In the genomic region with DNA sequence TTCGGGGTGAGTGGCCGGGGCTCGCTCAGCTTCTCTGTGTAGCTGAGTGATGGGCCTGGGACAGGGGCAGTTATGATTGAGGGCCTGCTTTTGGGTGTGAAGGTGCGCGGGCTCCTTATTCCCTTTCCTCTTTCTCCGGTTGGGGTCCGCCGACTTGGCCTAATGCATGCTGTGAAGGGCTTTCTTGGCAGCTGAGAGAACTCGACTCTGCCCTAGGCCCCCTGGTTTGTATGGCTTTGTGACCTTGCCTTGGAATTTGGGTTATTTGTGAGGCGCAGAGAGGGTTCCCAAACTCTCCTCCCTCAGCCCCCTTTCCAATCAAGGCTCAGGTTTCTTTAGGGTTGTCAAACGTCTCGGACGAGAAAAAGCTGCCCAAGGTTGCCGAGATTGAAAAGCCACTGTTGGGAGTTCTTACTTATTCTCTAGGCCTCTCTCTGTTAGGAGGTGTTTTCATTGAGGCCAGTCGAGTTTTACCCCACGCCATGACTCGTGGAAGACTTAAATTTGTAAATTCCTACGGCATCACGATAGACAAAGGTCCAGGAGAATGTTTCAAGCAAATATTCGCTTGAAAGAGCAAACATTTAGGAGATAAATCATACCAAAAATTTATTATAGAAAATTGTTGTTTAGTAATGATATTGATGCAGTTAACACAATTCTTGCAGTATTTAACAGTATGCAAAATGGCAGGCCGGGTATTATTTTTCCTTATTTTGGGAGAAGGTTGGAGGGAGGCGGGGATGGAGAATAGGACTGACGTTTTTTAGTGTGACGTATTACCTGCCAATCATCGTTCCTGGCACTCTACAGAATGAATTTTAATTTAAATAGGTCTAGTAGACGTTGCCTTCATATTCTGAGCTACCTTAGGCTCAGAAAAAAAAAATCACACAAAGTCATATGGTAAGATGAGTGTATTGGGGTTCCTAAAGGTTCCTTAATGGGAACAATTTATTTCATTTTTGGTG, we compare ENCODE assay signal across 7 cellular contexts. TPM values are rescaled to one million over a fixed set of nuclear protein-coding genes. Genes with fewer than 3 reads are reported as not detected.
DNase-seq lines count a peak whose midpoint lies in the region; ATAC-seq, FAIRE-seq and TF ChIP-seq lines count a peak whose summit lies in the region.

No MANE protein-coding gene starts in this region.

- TF ChIP-seq RAD21 in HepG2 (CRISPR knock-in tag; IDR thresholded peaks at IDR 0.05), result no peak

- WGBS in HepG2 (ENCODE audit: low lambda C conversion rate), result under 1% methylated on average over 26 of the region's 26 CpGs
- WGBS in thyroid gland, 2 donors, result 12 to 17% methylated on average over 24 to 26 of the region's 26 CpGs

- peak overlapping the region; percentile 94 for H3K4me2 ChIP-seq in Karpas-422 (ENCODE audit: low read depth, low read length, poor library complexity, severe bottlenecking)
- H3K4me2 ChIP-seq in HepG2 (ENCODE audit: low read depth, low read length), result peak overlapping the region; percentile 84

- H3K9ac ChIP-seq in Karpas-422 (ENCODE audit: low read length) (peak overlapping the region; percentile 86), HepG2 (ENCODE audit: insufficient read depth, low read depth, low read length) (peak overlapping the region; percentile 98)

- H3K79me2 ChIP-seq in Karpas-422 (ENCODE audit: low read length) (peaks cover 88% of the 10 kb centered on the region), HepG2 (ENCODE audit: insufficient read depth, low read length) (peaks cover 62% of the 10 kb centered on the region)

- H3K27me3 ChIP-seq in Karpas-422 (ENCODE audit: low read length), result no peaks in the 10 kb centered on the region
- H3K27me3 ChIP-seq in breast epithelium, result no peaks in the 10 kb centered on the region
- no peaks in the 10 kb centered on the region; a peak in 1 of 5 replicates for H3K27me3 ChIP-seq in HepG2 (ENCODE audit: control insufficient read depth in 1 of 2, insufficient read depth in 2 of 2, low read length in 2 of 2)
- H3K27me3 ChIP-seq in thyroid gland, result no peaks in the 10 kb centered on the region

- H3K27ac ChIP-seq in Karpas-422 (ENCODE audit: low read length) (peak overlapping the region; percentile 46; the same call in 1 of the 2 replicates), breast epithelium (peak overlapping the region; percentile 94 to 97), HepG2 (ENCODE audit: extremely low read length, insufficient read depth, low read length) (peak overlapping the region; percentile 99), thyroid gland (peak overlapping the region; percentile 83 to 96 (median 94))

- peaks cover 28% of the 10 kb centered on the region for H3K4me1 ChIP-seq in Karpas-422 (ENCODE audit: low read length)
- peaks cover 0 to 8% of the 10 kb centered on the region in 2 donors for H3K4me1 ChIP-seq in breast epithelium
- H3K4me1 ChIP-seq in HepG2 (ENCODE audit: insufficient read depth, low read length), result peaks cover 55% of the 10 kb centered on the region
- H3K4me1 ChIP-seq in thyroid gland, result peaks cover 15 to 16% of the 10 kb centered on the region in 2 donors

- no peak for FAIRE-seq in HepG2 (lab: Jason Lieb, UNC)

- ATAC-seq in GM21737 (IDR thresholded peaks at IDR 0.05; ENCODE audit: unreplicated experiment) (peak; percentile 18), HepG2 (peak; percentile 41)

- DNase-seq in GM13977 (ENCODE audit: low spot score) (peak; percentile 10), Karpas-422 (peak; percentile 63), breast epithelium (ENCODE audit: low spot score in 2 of 2) (no peak), HepG2 (ENCODE audit: low spot score) (no peak), thyroid gland (no peak), T-helper 9 cell (no peak)

- TF ChIP-seq EP300 in HepG2 (IDR thresholded peaks at IDR 0.05; ENCODE audit: low read depth in 2 of 2, low read length in 2 of 2) (no peak), HepG2 (CRISPR knock-in tag; IDR thresholded peaks at IDR 0.05; ENCODE audit: borderline replicate concordance) (no peak)

- in situ Hi-C loops in GM13977 (cut with MboI; ENCODE audit: low pct_unique_long_range_greater_than_20kb, low sequenced_read_pairs, unreplicated experiment) (no loop called here), HepG2 (cut with HindIII; ENCODE audit: extremely low pct_ligation_motif_present, low pct_unique_long_range_greater_than_20kb) (loop anchor here (25.0 kb wide), 1 partner anchor 755 kb away; no protein-coding TSS in a partner anchor)

- H3K4me3 ChIP-seq in Karpas-422 (ENCODE audit: low read length), result peak overlapping the region; percentile 84
- H3K4me3 ChIP-seq in breast epithelium, result peak overlapping the region; percentile 81 to 86 (median 82)
- H3K4me3 ChIP-seq in HepG2 (replicated peaks in 1 of 3; ENCODE audit: insufficient read depth in 1 of 3, low read depth in 2 of 3, low read length in 3 of 3), result peak overlapping the region; percentile 89 to 100 (median 98)
- H3K4me3 ChIP-seq in thyroid gland (replicated peaks in 1 of 3), result peak overlapping the region; percentile 83 to 91 (median 86)

- no peak for TF ChIP-seq POLR2A in breast epithelium (IDR thresholded peaks at IDR 0.05)
- no peak for TF ChIP-seq POLR2A in HepG2 (IDR thresholded peaks at IDR 0.05; ENCODE audit: insufficient read depth in 1 of 2, low read depth in 2 of 2, low read length in 2 of 2)
- no peak for TF ChIP-seq POLR2A in thyroid gland (IDR thresholded peaks at IDR 0.05)

- CTCF ChIA-PET in HepG2 (lab: Yijun Ruan, JAX; ENCODE audit: low intra/inter-chr PET ratio, low total read pairs), result no interaction called here

- no peaks in the 10 kb centered on the region for H3K9me3 ChIP-seq in Karpas-422 (ENCODE audit: low read length)
- no peaks in the 10 kb centered on the region for H3K9me3 ChIP-seq in breast epithelium
- H3K9me3 ChIP-seq in HepG2 (ENCODE audit: low read length), result no peaks in the 10 kb centered on the region
- no peaks in the 10 kb centered on the region for H3K9me3 ChIP-seq in thyroid gland

- TSS peak; percentile 69 for BruUV-seq in HepG2 (replicated peaks; lab: Mats Ljungman, UMichigan)

- H3K36me3 ChIP-seq in Karpas-422 (ENCODE audit: insufficient read depth, low read length), result peaks cover 9% of the 10 kb centered on the region
- H3K36me3 ChIP-seq in breast epithelium, result no peaks in the 10 kb centered on the region
- H3K36me3 ChIP-seq in HepG2 (replicated peaks in 1 of 2; ENCODE audit: control insufficient read depth in 1 of 2, insufficient read depth in 2 of 2, low read length in 2 of 2), result peaks cover 2 to 12% of the 10 kb centered on the region in 2 experiments; a peak in 2 of 5 replicates
- no peaks in the 10 kb centered on the region for H3K36me3 ChIP-seq in thyroid gland

- peaks cover 8% of the 10 kb centered on the region; the same call in 1 of the 2 replicates for H4K20me1 ChIP-seq in Karpas-422 (ENCODE audit: insufficient read depth, low read depth, low read length)
- H4K20me1 ChIP-seq in HepG2 (ENCODE audit: insufficient read depth, low read length), result 0 out of 2 replicates have a peak, but pooled peaks cover 6% of the 10 kb centered on the region

- peak overlapping the region; percentile 85 for H2AFZ ChIP-seq in Karpas-422 (ENCODE audit: low read length)
- H2AFZ ChIP-seq in HepG2 (ENCODE audit: low read length), result no peak overlapping the region

- TF ChIP-seq CTCF in GM13977 (IDR thresholded peaks at IDR 0.05; ENCODE audit: extremely low read depth, insufficient read depth, missing control alignments), result no peak
- no peak for TF ChIP-seq CTCF in breast epithelium (IDR thresholded peaks at IDR 0.05)
- no peak for TF ChIP-seq CTCF in HepG2 (CRISPR knock-in tag; IDR thresholded peaks at IDR 0.05)
- no peak for TF ChIP-seq CTCF in thyroid gland (IDR thresholded peaks at IDR 0.05)

- H3K9me2 ChIP-seq in Karpas-422 (replicated peaks; ENCODE audit: insufficient read depth, low read length), result no peaks in the 10 kb centered on the region

- POLR2A ChIA-PET in HepG2 (lab: Yijun Ruan, JAX), result interaction anchor here (1.5 to 4.3 kb wide), 7 partner anchors 9 to 812 kb away, joined by 4 to 46 read pairs (median 9); a partner anchor contains a TSS

- intact Hi-C loops in breast epithelium (cut with DNase I; ENCODE audit: low total_unique reads), result no loop called here
- intact Hi-C loops in HepG2 (cut with micrococcal nuclease; ENCODE audit: unreplicated experiment), result no loop called here
- intact Hi-C loops in thyroid gland (cut with DNase I), result no loop called here

RNA-seq across cellular contexts. Expression of a gene that starts 0.7 kb away (rescaled TPM):
- total RNA-seq in Karpas-422 (2014; rRNA removed; shearing (Covaris generic); ENCODE audit: low replicate concordance), result 13.8 and 26.0 TPM in 2 replicates
- total RNA-seq in breast epithelium (10 to 100 TPM; 32.1 to 42.7 (median 41.6) TPM), HepG2 (2016; rRNA removed; fragmentation: Illumina TruSeq; extraction: Trizol) (73.8 and 106 TPM in 2 replicates), thyroid gland (10 to 100 TPM; 30.8 to 35.2 (median 31.2) TPM)
- total RNA-seq in HepG2 (2016; cell fraction: cytosol; rRNA removed; fragmentation: Illumina TruSeq; extraction: Trizol; ENCODE audit: low read depth), result 41.6 and 44.1 TPM in 2 replicates
- total RNA-seq in HepG2 (2016; cell fraction: insoluble cytoplasmic fraction; rRNA removed; fragmentation: Illumina TruSeq; extraction: Trizol), result 72.5 and 104 TPM in 2 replicates
- total RNA-seq in HepG2 (2016; cell fraction: membrane; rRNA removed; fragmentation: Illumina TruSeq; extraction: Trizol), result 37.7 and 42.3 TPM in 2 replicates
- total RNA-seq in HepG2 (2016; cell fraction: nucleus; rRNA removed; fragmentation: Illumina TruSeq; extraction: Trizol), result 43.0 and 44.2 TPM in 2 replicates
- 32.9 and 41.0 TPM in 2 replicates for polyA plus RNA-seq in HepG2 (2011; rRNA removed)
- polyA plus RNA-seq in HepG2 (2011; cell fraction: cytosol; rRNA removed), result 24.4 and 27.6 TPM in 2 replicates
- 15.3 and 16.3 TPM in 2 replicates for polyA plus RNA-seq in HepG2 (2011; cell fraction: nucleus; rRNA removed)
- 35.7 and 57.8 TPM in 2 replicates for polyA plus RNA-seq in HepG2 (2012)
- 6.3 and 6.7 TPM in 2 replicates for polyA plus RNA-seq in HepG2 (2016; cell fraction: cytosol; fragmentation: Illumina TruSeq; extraction: Trizol; ENCODE audit: low read depth)
- 95.4 and 97.5 TPM in 2 replicates for polyA plus RNA-seq in HepG2 (2016; cell fraction: insoluble cytoplasmic fraction; fragmentation: Illumina TruSeq; extraction: Trizol; ENCODE audit: low read depth)
- 14.4 and 16.3 TPM in 2 replicates for polyA plus RNA-seq in HepG2 (2016; cell fraction: membrane; fragmentation: Illumina TruSeq; extraction: Trizol; ENCODE audit: low read depth)
- 43.7 and 45.9 TPM in 2 replicates for polyA plus RNA-seq in HepG2 (2016; cell fraction: nucleus; fragmentation: Illumina TruSeq; extraction: Trizol; ENCODE audit: insufficient read depth, low read depth)
- 30.6 and 40.4 TPM in 2 replicates for polyA minus RNA-seq in HepG2 (2011; rRNA and poly(A)+ RNA removed; ENCODE audit: low replicate concordance)
- 38.4 and 43.3 TPM in 2 replicates for polyA minus RNA-seq in HepG2 (2011; cell fraction: cytosol; rRNA and poly(A)+ RNA removed)
- polyA minus RNA-seq in HepG2 (2011; cell fraction: nucleus; rRNA and poly(A)+ RNA removed), result 67.5 and 80.9 TPM in 2 replicates

RNA-seq across cellular contexts. Expression of a gene that starts 0.9 kb away (rescaled TPM):
- total RNA-seq in Karpas-422 (2014; rRNA removed; shearing (Covaris generic); ENCODE audit: low replicate concordance), result 39.3 and 45.6 TPM in 2 replicates
- total RNA-seq in breast epithelium, result 10 to 100 TPM; 27.7 to 46.4 (median 29.8) TPM
- 31.0 and 41.8 TPM in 2 replicates for total RNA-seq in HepG2 (2016; rRNA removed; fragmentation: Illumina TruSeq; extraction: Trizol)
- total RNA-seq in HepG2 (2016; cell fraction: cytosol; rRNA removed; fragmentation: Illumina TruSeq; extraction: Trizol; ENCODE audit: low read depth), result 9.9 and 10.1 TPM in 2 replicates
- total RNA-seq in HepG2 (2016; cell fraction: insoluble cytoplasmic fraction; rRNA removed; fragmentation: Illumina TruSeq; extraction: Trizol), result 31.4 and 48.5 TPM in 2 replicates
- total RNA-seq in HepG2 (2016; cell fraction: membrane; rRNA removed; fragmentation: Illumina TruSeq; extraction: Trizol), result 14.2 and 15.9 TPM in 2 replicates
- total RNA-seq in HepG2 (2016; cell fraction: nucleus; rRNA removed; fragmentation: Illumina TruSeq; extraction: Trizol), result 15.4 and 16.1 TPM in 2 replicates
- polyA plus RNA-seq in HepG2 (2011; rRNA removed), result 10.9 and 16.9 TPM in 2 replicates
- polyA plus RNA-seq in HepG2 (2011; cell fraction: cytosol; rRNA removed), result 10.8 and 10.9 TPM in 2 replicates
- polyA plus RNA-seq in HepG2 (2011; cell fraction: nucleus; rRNA removed), result 2.8 and 5.2 TPM in 2 replicates
- polyA plus RNA-seq in HepG2 (2012), result 17.8 and 20.5 TPM in 2 replicates
- 7.2 and 8.5 TPM in 2 replicates for polyA plus RNA-seq in HepG2 (2016; cell fraction: cytosol; fragmentation: Illumina TruSeq; extraction: Trizol; ENCODE audit: low read depth)
- polyA plus RNA-seq in HepG2 (2016; cell fraction: insoluble cytoplasmic fraction; fragmentation: Illumina TruSeq; extraction: Trizol; ENCODE audit: low read depth), result 65.8 and 75.5 TPM in 2 replicates
- 14.5 and 15.3 TPM in 2 replicates for polyA plus RNA-seq in HepG2 (2016; cell fraction: membrane; fragmentation: Illumina TruSeq; extraction: Trizol; ENCODE audit: low read depth)
- 26.8 and 31.3 TPM in 2 replicates for polyA plus RNA-seq in HepG2 (2016; cell fraction: nucleus; fragmentation: Illumina TruSeq; extraction: Trizol; ENCODE audit: insufficient read depth, low read depth)
- polyA minus RNA-seq in HepG2 (2011; rRNA and poly(A)+ RNA removed; ENCODE audit: low replicate concordance), result 3.3 and 3.6 TPM in 2 replicates
- polyA minus RNA-seq in HepG2 (2011; cell fraction: cytosol; rRNA and poly(A)+ RNA removed), result 5.6 and 6.0 TPM in 2 replicates
- polyA minus RNA-seq in HepG2 (2011; cell fraction: nucleus; rRNA and poly(A)+ RNA removed), result 3.0 and 5.3 TPM in 2 replicates
- 10 to 100 TPM; 35.6 to 54.3 (median 39.0) TPM for total RNA-seq in thyroid gland

Comparison
In these comparisons a context has a peak if more than half of its experiments do, and no peak if none do; other contexts are left out.
1. DNase-seq: peak in GM13977 (single experiment) and Karpas-422 (single experiment); none in breast epithelium (0 of 2), HepG2 (single experiment), thyroid gland (0 of 2) and T-helper 9 cell (single experiment).
2. H3K27ac ChIP-seq: peak in every context shown above with its lines; median percentile 99 in HepG2; 96 in breast epithelium; 94 in thyroid gland; 46 in Karpas-422.
3. Peak in every context shown above with its lines, with median percentiles within 50 percentile points of each other: H3K4me3 ChIP-seq.